ENCODE assay signal across 16 cellular contexts in the genomic region with DNA sequence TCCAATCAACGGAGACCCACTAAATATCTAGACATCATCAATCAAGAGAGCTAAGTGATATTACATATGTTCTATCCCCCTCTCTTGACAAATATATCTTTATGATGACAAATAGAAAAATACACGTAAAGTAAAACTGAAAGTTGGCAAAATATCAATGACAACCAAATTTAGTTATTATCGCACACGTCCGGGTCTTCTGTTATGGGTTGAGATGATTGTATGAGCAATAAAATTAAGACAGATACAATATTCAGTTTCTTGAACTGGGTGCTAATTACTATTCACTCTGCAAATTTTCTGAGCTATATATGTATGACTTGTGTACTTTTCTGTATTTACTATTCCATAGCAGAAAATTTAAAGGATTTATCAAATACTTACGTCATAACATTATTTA. TPM values are rescaled to one million over a fixed set of nuclear protein-coding genes. Genes with fewer than 3 reads are reported as not detected.
DNase-seq lines count a peak whose midpoint lies in the region; ATAC-seq lines count a peak whose summit lies in the region.
"Had no signal": no experiment of that assay in that cellular context is flagged by ENCODE, and none has a peak within 500 bp of the region (broad histone marks: within the 10 kb centered on the region; RNA-seq: fewer than 3 reads in every experiment).

No MANE protein-coding gene starts in this region.

- no peak for DNase-seq in activated T-cell treated with anti-CD3 and anti-CD28 coated beads, Interleukin-2, amount 50 U/mL, for 72 hours
- DNase-seq in activated T-cell treated with anti-CD3 and anti-CD28 coated beads, Interleukin-2, amount 50 U/mL, for 1 hour, result no peak
- DNase-seq in T-cell (no peak), HUDEP-2 (lab: John Stamatoyannopoulos, UW; ENCODE audit: unreplicated experiment in 76 of 76) (no peak)
- no peak for DNase-seq in activated T-helper 2 cell treated with anti-CD3 and anti-CD28 coated beads, Interferon-gamma antibody, Interleukin-2, Interleukin-4, amounts not matched to agents 10 μg/mL and 5 μg/mL and 100 μg/mL, durations not matched to agents 14 hours and 24 hours and 36 hours (ENCODE audit: low spot score)
- DNase-seq in stimulated activated effector memory CD8-positive, alpha-beta T cell treated with anti-CD3 and anti-CD28 coated beads, Interleukin-12 subunit alpha, Interleukin-12 subunit beta, amount 100 ng/mL, for 72 hours (ENCODE audit: low spot score in 2 of 2), result no peak
- DNase-seq: BE2C, EL, MG63, NCI-H1105, NCI-H1694 treated with DMSO at 0.1 percent for 48 hours, NCI-H510A, Right ventricle myocardium superior had no signal

- peak overlapping the region; percentile 11 to 33 for H3K4me3 Mint-ChIP-seq in activated T-cell treated with anti-CD3 and anti-CD28 coated beads, Interleukin-2, amount 50 U/mL, for 72 hours
- H3K4me3 Mint-ChIP-seq in T-cell, result peak overlapping the region; percentile 12 to 50 (median 42)
- no peak overlapping the region for H3K4me3 Mint-ChIP-seq in activated T-helper 2 cell treated with anti-CD3 and anti-CD28 coated beads, Interferon-gamma antibody, Interleukin-2, Interleukin-4, amounts not matched to agents 10 μg/mL and 5 μg/mL and 100 μg/mL, durations not matched to agents 14 hours and 24 hours and 36 hours (ENCODE audit: low read depth)
- peak overlapping the region; percentile 48 for H3K4me3 Mint-ChIP-seq in stimulated activated effector memory CD8-positive, alpha-beta T cell treated with anti-CD3 and anti-CD28 coated beads, Interleukin-12 subunit alpha, Interleukin-12 subunit beta, amount 100 ng/mL, for 72 hours

- H3K9me3 Mint-ChIP-seq in activated T-cell treated with anti-CD3 and anti-CD28 coated beads, Interleukin-2, amount 50 U/mL, for 72 hours, result peaks cover 8 to 13% of the 10 kb centered on the region in 2 donors
- peaks cover 4 to 13% (median 7%) of the 10 kb centered on the region in 3 donors for H3K9me3 Mint-ChIP-seq in T-cell
- peaks cover 22% of the 10 kb centered on the region for H3K9me3 Mint-ChIP-seq in activated T-helper 2 cell treated with anti-CD3 and anti-CD28 coated beads, Interferon-gamma antibody, Interleukin-2, Interleukin-4, amounts not matched to agents 10 μg/mL and 5 μg/mL and 100 μg/mL, durations not matched to agents 14 hours and 24 hours and 36 hours
- H3K9me3 Mint-ChIP-seq in stimulated activated effector memory CD8-positive, alpha-beta T cell treated with anti-CD3 and anti-CD28 coated beads, Interleukin-12 subunit alpha, Interleukin-12 subunit beta, amount 100 ng/mL, for 72 hours, result peaks cover 10% of the 10 kb centered on the region

- intact Hi-C loops in activated T-helper 2 cell treated with anti-CD3 and anti-CD28 coated beads, Interferon-gamma antibody, Interleukin-2, Interleukin-4, amounts not matched to agents 10 μg/mL and 5 μg/mL and 100 μg/mL, durations not matched to agents 14 hours and 24 hours and 36 hours (cut with micrococcal nuclease), result loop anchor here (1.0 kb wide), 1 partner anchor 9 kb away; no protein-coding TSS in a partner anchor

- H3K36me3 Mint-ChIP-seq in activated T-cell treated with anti-CD3 and anti-CD28 coated beads, Interleukin-2, amount 50 U/mL, for 72 hours (ENCODE audit: insufficient read depth in 2 of 2), result peaks cover 19 to 33% of the 10 kb centered on the region in 2 donors
- H3K36me3 Mint-ChIP-seq in T-cell, result peaks cover 44% of the 10 kb centered on the region
- peaks cover 68% of the 10 kb centered on the region for H3K36me3 Mint-ChIP-seq in activated T-helper 2 cell treated with anti-CD3 and anti-CD28 coated beads, Interferon-gamma antibody, Interleukin-2, Interleukin-4, amounts not matched to agents 10 μg/mL and 5 μg/mL and 100 μg/mL, durations not matched to agents 14 hours and 24 hours and 36 hours (ENCODE audit: low read depth)
- peaks cover 23% of the 10 kb centered on the region for H3K36me3 Mint-ChIP-seq in stimulated activated effector memory CD8-positive, alpha-beta T cell treated with anti-CD3 and anti-CD28 coated beads, Interleukin-12 subunit alpha, Interleukin-12 subunit beta, amount 100 ng/mL, for 72 hours

- POLR2A ChIA-PET in T-cell (lab: Charles Lee), result interaction anchor here (0.7 to 2.1 kb wide), 2 partner anchors 10 to 30 kb away, joined by 3 to 8 read pairs; no protein-coding TSS in a partner anchor

- peak overlapping the region; percentile 21 for H3K27ac Mint-ChIP-seq in activated T-cell treated with anti-CD3 and anti-CD28 coated beads, Interleukin-2, amount 50 U/mL, for 72 hours
- H3K27ac Mint-ChIP-seq in T-cell, result peak overlapping the region; percentile 77 to 83
- H3K27ac Mint-ChIP-seq in activated T-helper 2 cell treated with anti-CD3 and anti-CD28 coated beads, Interferon-gamma antibody, Interleukin-2, Interleukin-4, amounts not matched to agents 10 μg/mL and 5 μg/mL and 100 μg/mL, durations not matched to agents 14 hours and 24 hours and 36 hours, result peak overlapping the region; percentile 53
- peak overlapping the region; percentile 81 for H3K27ac Mint-ChIP-seq in stimulated activated effector memory CD8-positive, alpha-beta T cell treated with anti-CD3 and anti-CD28 coated beads, Interleukin-12 subunit alpha, Interleukin-12 subunit beta, amount 100 ng/mL, for 72 hours

- CTCF ChIA-PET in T-cell (lab: Charles Lee), result interaction anchor here in 1 of 2 donors (0.9 kb wide), 1 partner anchor 10 kb away, joined by 4 read pairs; no protein-coding TSS in a partner anchor

- H3K27me3 Mint-ChIP-seq in activated T-cell treated with anti-CD3 and anti-CD28 coated beads, Interleukin-2, amount 50 U/mL, for 72 hours (ENCODE audit: low read depth), result no peaks in the 10 kb centered on the region
- H3K27me3 Mint-ChIP-seq in T-cell, result no peaks in the 10 kb centered on the region
- H3K27me3 Mint-ChIP-seq in activated T-helper 2 cell treated with anti-CD3 and anti-CD28 coated beads, Interferon-gamma antibody, Interleukin-2, Interleukin-4, amounts not matched to agents 10 μg/mL and 5 μg/mL and 100 μg/mL, durations not matched to agents 14 hours and 24 hours and 36 hours (ENCODE audit: low read depth), result no peaks in the 10 kb centered on the region

- peaks cover 74% of the 10 kb centered on the region for H3K4me1 Mint-ChIP-seq in activated T-cell treated with anti-CD3 and anti-CD28 coated beads, Interleukin-2, amount 50 U/mL, for 72 hours (ENCODE audit: low read depth)
- peaks cover 64 to 68% (median 67%) of the 10 kb centered on the region in 3 donors for H3K4me1 Mint-ChIP-seq in T-cell
- H3K4me1 Mint-ChIP-seq in activated T-helper 2 cell treated with anti-CD3 and anti-CD28 coated beads, Interferon-gamma antibody, Interleukin-2, Interleukin-4, amounts not matched to agents 10 μg/mL and 5 μg/mL and 100 μg/mL, durations not matched to agents 14 hours and 24 hours and 36 hours (ENCODE audit: low read depth), result peaks cover 43% of the 10 kb centered on the region
- H3K4me1 Mint-ChIP-seq in stimulated activated effector memory CD8-positive, alpha-beta T cell treated with anti-CD3 and anti-CD28 coated beads, Interleukin-12 subunit alpha, Interleukin-12 subunit beta, amount 100 ng/mL, for 72 hours, result peaks cover 43% of the 10 kb centered on the region

- peak in 1 of 2 donors; percentile 1 for ATAC-seq in activated T-cell treated with anti-CD3 and anti-CD28 coated beads, Interleukin-2, amount 50 U/mL, for 72 hours (replicated peaks in 1 of 2)
- no peak for ATAC-seq in T-cell (replicated peaks in 1 of 4)
- ATAC-seq in stimulated activated effector memory CD8-positive, alpha-beta T cell treated with anti-CD3 and anti-CD28 coated beads, Interleukin-12 subunit alpha, Interleukin-12 subunit beta, amount 100 ng/mL, for 72 hours, result peak; percentile 72
- no peak for ATAC-seq in HG02973 (IDR thresholded peaks at IDR 0.05; ENCODE audit: unreplicated experiment)
- ATAC-seq: HepG2, Panc1 had no signal

RNA-seq across cellular contexts. Expression of gene CD28, which starts 44.2 kb away (rescaled TPM):
- 100 to 1,000 TPM; 177 to 206 TPM for total RNA-seq in activated T-cell treated with anti-CD3 and anti-CD28 coated beads, Interleukin-2, amount 50 U/mL, for 72 hours
- 100 to 1,000 TPM; 112 to 154 (median 151) TPM for total RNA-seq in T-cell
- total RNA-seq in activated T-helper 2 cell treated with anti-CD3 and anti-CD28 coated beads, Interferon-gamma antibody, Interleukin-2, Interleukin-4, amounts not matched to agents 10 μg/mL and 5 μg/mL and 100 μg/mL, durations not matched to agents 14 hours and 24 hours and 36 hours, result 53.6 and 59.3 TPM in 2 replicates
- total RNA-seq: HepG2 had no signal

Comparison
In these comparisons a context has a peak if more than half of its experiments do, and no peak if none do; other contexts are left out.
1. H3K27ac Mint-ChIP-seq: peak in every context shown above with its lines; median percentile 81 in stimulated activated effector memory CD8-positive, alpha-beta T cell treated with anti-CD3 and anti-CD28 coated beads, Interleukin-12 subunit alpha, Interleukin-12 subunit beta, amount 100 ng/mL, for 72 hours; 80 in T-cell; 53 in activated T-helper 2 cell treated with anti-CD3 and anti-CD28 coated beads, Interferon-gamma antibody, Interleukin-2, Interleukin-4, amounts not matched to agents 10 μg/mL and 5 μg/mL and 100 μg/mL, durations not matched to agents 14 hours and 24 hours and 36 hours; 21 in activated T-cell treated with anti-CD3 and anti-CD28 coated beads, Interleukin-2, amount 50 U/mL, for 72 hours.